Comparison of ENCODE assay signal across 28 cellular contexts in the genomic region with DNA sequence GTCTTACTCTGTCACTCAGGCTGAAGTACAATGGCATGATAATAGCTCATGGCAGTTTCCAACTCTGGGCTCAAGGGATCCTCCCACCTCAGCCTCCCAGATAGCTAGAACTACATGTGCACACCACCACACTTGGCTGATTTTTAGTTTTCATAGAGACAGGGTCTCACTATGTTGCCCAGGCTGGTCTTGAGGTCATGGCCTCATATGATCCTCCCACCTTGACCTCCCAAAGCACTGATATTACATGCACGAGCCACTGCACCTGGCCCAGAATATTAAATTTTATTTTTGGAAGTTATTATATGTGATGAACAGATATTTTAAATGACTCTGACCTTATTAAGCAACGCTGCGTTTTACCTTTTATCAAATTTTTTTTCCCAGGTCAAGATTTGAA.
"Had no signal": no experiment of that assay in that cellular context is flagged by ENCODE, and none has a peak within 500 bp of the region (broad histone marks: within the 10 kb centered on the region; RNA-seq: fewer than 3 reads in every experiment).

No MANE protein-coding gene starts in this region.

- H2AFZ ChIP-seq: neural progenitor cell, parathyroid adenoma had no signal

- H3K79me2 ChIP-seq: parathyroid adenoma had no signal

- H3K27ac ChIP-seq: neural progenitor cell, ovary, parathyroid adenoma, psoas muscle, skin epidermis, spleen, suprapubic skin, testis, tibial artery, transverse colon, upper lobe of right lung, uterus had no signal

- H3K27me3 ChIP-seq: neural progenitor cell, ovary, spleen, suprapubic skin, testis, tibial artery, transverse colon, upper lobe of right lung, uterus had no signal

- DNase-seq: natural killer cell; occipital lobe; ovary; posterior cingulate gyrus; psoas muscle; right cardiac atrium; spleen; stimulated activated CD4-positive, alpha-beta T cell treated with anti-CD3 and anti-CD28 coated beads, Interleukin-12 subunit alpha, Interleukin-12 subunit beta, amount 100 ng/mL, for 4 hours; stimulated activated CD4-positive, alpha-beta T cell treated with anti-CD3 and anti-CD28 coated beads, Interleukin-1b, Interleukin-23, amount 100 ng/mL, for 48 hours; stimulated activated CD4-positive, alpha-beta T cell treated with anti-CD3 and anti-CD28 coated beads, Interleukin-4, amount 100 ng/mL, for 1 hour; stimulated activated CD4-positive, alpha-beta T cell treated with anti-CD3 and anti-CD28 coated beads, Interleukin-4, amount 100 ng/mL, for 4 hours; stimulated activated CD8-positive, alpha-beta memory T cell treated with anti-CD3 and anti-CD28 coated beads, Interleukin-4, amount 100 ng/mL, for 48 hours; stimulated activated naive CD4-positive, alpha-beta T cell; stimulated activated naive CD8-positive, alpha-beta T cell treated with anti-CD3 and anti-CD28 coated beads, Interleukin-15, amount 100 ng/mL, for 72 hours; stimulated activated naive CD8-positive, alpha-beta T cell treated with anti-CD3 and anti-CD28 coated beads, Interleukin-15, Interleukin-2, amounts not matched to agents 100 U/mL and 50 U/mL, for 24 hours; substantia nigra; testis; tibial artery; transverse colon; upper lobe of right lung; uterus had no signal

- H3K9ac ChIP-seq: neural progenitor cell, parathyroid adenoma had no signal

- H3K9me3 ChIP-seq: ovary, psoas muscle, spleen, suprapubic skin, testis, tibial artery, transverse colon, upper lobe of right lung, uterus had no signal

- H3K4me3 ChIP-seq: neural progenitor cell, ovary, psoas muscle, skin epidermis, smooth muscle cell, spleen, suprapubic skin, testis, tibial artery, transverse colon, upper lobe of right lung, uterus had no signal

- H3K36me3 ChIP-seq: ovary, uterus had no signal

- ATAC-seq: natural killer cell; psoas muscle; right cardiac atrium; sciatic nerve; stimulated activated memory B cell treated with anti-CD40 and anti-IgM and Interleukin-4, amounts not matched to agents 10 μg/mL and 1 μg/mL and 100 μg/mL, for 72 hours; stimulated activated naive CD8-positive, alpha-beta T cell treated with anti-CD3 and anti-CD28 coated beads, Interleukin-15, amount 100 ng/mL, for 72 hours; stimulated activated naive CD8-positive, alpha-beta T cell treated with anti-CD3 and anti-CD28 coated beads, Interleukin-15, Interleukin-2, amounts not matched to agents 100 U/mL and 50 U/mL, for 24 hours; upper lobe of right lung had no signal

- H3K4me1 ChIP-seq: neural progenitor cell, parathyroid adenoma, psoas muscle, spleen, suprapubic skin, testis, tibial artery, transverse colon, upper lobe of right lung, uterus had no signal

- H3K4me2 ChIP-seq: neural progenitor cell, smooth muscle cell had no signal
